Comparison of ENCODE assay signal across 26 cellular contexts in the genomic region with DNA sequence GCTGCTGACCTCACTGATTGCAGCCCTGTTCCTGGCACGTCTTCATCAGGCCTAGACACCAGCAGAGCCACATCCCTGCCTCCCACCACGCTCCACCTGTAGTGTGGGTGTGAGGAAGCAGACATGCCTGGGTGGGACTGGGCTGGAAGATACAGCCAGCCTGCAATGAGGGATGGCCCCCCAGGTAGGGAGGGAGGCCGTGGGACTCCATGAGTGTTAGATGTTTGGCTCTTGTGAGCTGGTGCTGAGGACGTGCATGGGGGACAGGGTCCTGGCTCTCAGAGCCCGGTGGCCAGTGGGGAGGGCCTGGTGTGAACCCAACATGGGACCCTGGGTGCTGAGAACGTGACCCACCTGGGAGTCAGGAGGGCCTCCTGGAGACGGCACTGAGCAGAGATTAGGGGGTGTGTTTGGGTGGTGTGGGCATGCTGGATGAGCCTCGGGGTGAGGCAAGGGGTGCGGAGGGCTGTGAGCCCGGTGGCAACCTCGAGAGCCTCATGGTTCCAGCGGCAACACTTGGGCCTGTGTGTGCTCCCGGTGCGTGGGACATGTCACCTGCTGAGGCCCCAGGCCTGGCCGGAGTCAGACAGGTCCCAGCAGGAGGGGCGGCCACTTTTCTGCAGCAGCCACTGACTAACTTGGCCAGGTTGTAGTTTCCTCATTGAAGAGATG.
DNase-seq lines count a peak whose midpoint lies in the region; ATAC-seq and TF ChIP-seq lines count a peak whose summit lies in the region.
"Had no signal": no experiment of that assay in that cellular context is flagged by ENCODE, and none has a peak within 500 bp of the region (broad histone marks: within the 10 kb centered on the region; RNA-seq: fewer than 3 reads in every experiment).

No MANE protein-coding gene starts in this region.

- intact Hi-C loops in activated CD4-positive, alpha-beta T cell treated with anti-CD3 and anti-CD28 coated beads for 36 hours (cut with DNase I, micrococcal nuclease): no loop called here
- intact Hi-C loops in left colon (cut with DNase I, micrococcal nuclease): no loop called here
- intact Hi-C loops in spleen (cut with DNase I; ENCODE audit: low total_unique reads): no loop called here
- intact Hi-C loops in testis (cut with DNase I; ENCODE audit: low total_unique reads): no loop called here

- H3K36me3 Mint-ChIP-seq in activated CD4-positive, alpha-beta T cell treated with anti-CD3 and anti-CD28 coated beads for 36 hours (ENCODE audit: low read depth): peaks cover 7% of the 10 kb centered on the region
- peaks cover 18% of the 10 kb centered on the region for H3K36me3 Mint-ChIP-seq in endodermal cell (ENCODE audit: low read depth)

- H3K9me3 ChIP-seq in WERI-Rb-1 (ENCODE audit: severe bottlenecking): no peaks in the 10 kb centered on the region
- no peaks in the 10 kb centered on the region for H3K9me3 ChIP-seq in spleen
- no peaks in the 10 kb centered on the region for H3K9me3 ChIP-seq in testis
- no peaks in the 10 kb centered on the region for H3K9me3 ChIP-seq in gastroesophageal sphincter
- H3K9me3 ChIP-seq in endodermal cell (ENCODE audit: control insufficient read depth, low read length): no peaks in the 10 kb centered on the region
- H3K9me3 ChIP-seq: ovary, tibial nerve had no signal

- H3K27ac Mint-ChIP-seq in activated CD4-positive, alpha-beta T cell treated with anti-CD3 and anti-CD28 coated beads for 36 hours: no peak overlapping the region
- H3K27ac Mint-ChIP-seq in endodermal cell: no peak overlapping the region
- H3K27ac Mint-ChIP-seq: activated CD8-positive, alpha-beta T cell treated with anti-CD3 and anti-CD28 coated beads, Interleukin-2, amount 10 ng/mL, durations not matched to agents 7 days and 5 days; CD8-positive, alpha-beta memory T cell; dendritic cell treated with granulocyte-macrophage colony-stimulating factor and Interleukin-4, amounts not matched to agents 40 ng/mL and 50 ng/mL, for 4 days; mesothelial cell of epicardium had no signal

- no peaks in the 10 kb centered on the region for H3K9me3 Mint-ChIP-seq in activated CD4-positive, alpha-beta T cell treated with anti-CD3 and anti-CD28 coated beads for 36 hours (ENCODE audit: low read depth)
- H3K9me3 Mint-ChIP-seq in endodermal cell: no peaks in the 10 kb centered on the region
- H3K9me3 Mint-ChIP-seq: CD8-positive, alpha-beta memory T cell; dendritic cell treated with granulocyte-macrophage colony-stimulating factor and Interleukin-4, amounts not matched to agents 40 ng/mL and 50 ng/mL, for 4 days; mesothelial cell of epicardium; naive thymus-derived CD8-positive, alpha-beta T cell had no signal

- H3K27me3 ChIP-seq in WERI-Rb-1 (ENCODE audit: insufficient read depth, low read depth, severe bottlenecking) (no peaks in the 10 kb centered on the region), spleen (replicated peaks in 1 of 7) (no peaks in the 10 kb centered on the region), testis (no peaks in the 10 kb centered on the region), gastroesophageal sphincter (no peaks in the 10 kb centered on the region), endodermal cell (ENCODE audit: control insufficient read depth, insufficient read depth, low read length, poor library complexity, severe bottlenecking) (no peaks in the 10 kb centered on the region)
- H3K27me3 ChIP-seq: ovary, tibial nerve had no signal

- H3K27ac ChIP-seq in WERI-Rb-1: peak overlapping the region; percentile 93
- H3K27ac ChIP-seq in spleen: no peak overlapping the region
- H3K27ac ChIP-seq in testis: no peak overlapping the region
- no peak overlapping the region for H3K27ac ChIP-seq in gastroesophageal sphincter
- no peak overlapping the region for H3K27ac ChIP-seq in endodermal cell (ENCODE audit: low read depth, low read length)
- H3K27ac ChIP-seq: ovary, tibial nerve had no signal

- no peak for TF ChIP-seq EP300 in gastroesophageal sphincter (IDR thresholded peaks at IDR 0.05)

- CTCF ChIA-PET in activated CD4-positive, alpha-beta T cell treated with anti-CD3 and anti-CD28 coated beads for 36 hours (lab: Charles Lee): no interaction called here

- no peak overlapping the region for H3K4me3 Mint-ChIP-seq in activated CD4-positive, alpha-beta T cell treated with anti-CD3 and anti-CD28 coated beads for 36 hours
- no peak overlapping the region for H3K4me3 Mint-ChIP-seq in endodermal cell
- H3K4me3 Mint-ChIP-seq: activated CD8-positive, alpha-beta T cell treated with anti-CD3 and anti-CD28 coated beads, Interleukin-2, amount 10 ng/mL, durations not matched to agents 7 days and 5 days; CD8-positive, alpha-beta memory T cell; dendritic cell treated with granulocyte-macrophage colony-stimulating factor and Interleukin-4, amounts not matched to agents 40 ng/mL and 50 ng/mL, for 4 days; mesothelial cell of epicardium; naive thymus-derived CD8-positive, alpha-beta T cell had no signal

- H3K4me1 ChIP-seq in spleen (no peaks in the 10 kb centered on the region), testis (no peaks in the 10 kb centered on the region), gastroesophageal sphincter (no peaks in the 10 kb centered on the region), endodermal cell (ENCODE audit: control insufficient read depth, insufficient read depth, low read length) (no peaks in the 10 kb centered on the region)
- H3K4me1 ChIP-seq: tibial nerve had no signal

- no peaks in the 10 kb centered on the region for H3K27me3 Mint-ChIP-seq in activated CD4-positive, alpha-beta T cell treated with anti-CD3 and anti-CD28 coated beads for 36 hours
- no peaks in the 10 kb centered on the region for H3K27me3 Mint-ChIP-seq in endodermal cell (ENCODE audit: insufficient read depth)
- H3K27me3 Mint-ChIP-seq: CD8-positive, alpha-beta memory T cell; dendritic cell treated with granulocyte-macrophage colony-stimulating factor and Interleukin-4, amounts not matched to agents 40 ng/mL and 50 ng/mL, for 4 days; naive thymus-derived CD8-positive, alpha-beta T cell had no signal

- TF ChIP-seq CTCF in WERI-Rb-1 (IDR thresholded peaks at IDR 0.05; ENCODE audit: low read depth, low read length): no peak
- no peak for TF ChIP-seq CTCF in spleen (IDR thresholded peaks at IDR 0.05 in 8 of 11, conservative IDR thresholded peaks at IDR 0.05 in 3 of 11)
- TF ChIP-seq CTCF in testis (IDR thresholded peaks at IDR 0.05): no peak
- TF ChIP-seq CTCF in gastroesophageal sphincter (IDR thresholded peaks at IDR 0.05): no peak
- TF ChIP-seq CTCF in endodermal cell (conservative IDR thresholded peaks at IDR 0.05): no peak

- ATAC-seq in activated CD4-positive, alpha-beta T cell treated with anti-CD3 and anti-CD28 coated beads for 36 hours: no peak
- no peak for ATAC-seq in left colon
- ATAC-seq in gastroesophageal sphincter: no peak
- ATAC-seq: activated CD8-positive, alpha-beta T cell treated with anti-CD3 and anti-CD28 coated beads, Interleukin-2, amount 10 ng/mL, durations not matched to agents 7 days and 5 days; HCT116; naive thymus-derived CD8-positive, alpha-beta T cell had no signal

- POLR2A ChIA-PET in activated CD4-positive, alpha-beta T cell treated with anti-CD3 and anti-CD28 coated beads for 36 hours (lab: Charles Lee): no interaction called here

- peak; percentile 2 for DNase-seq in activated CD4-positive, alpha-beta T cell treated with anti-CD3 and anti-CD28 coated beads for 36 hours
- DNase-seq in activated CD4-positive, alpha-beta T cell treated with anti-CD3 and anti-CD28 coated beads, Interleukin-2, amount 50 U/mL, for 1 hour: no peak
- peak; percentile 8 for DNase-seq in WERI-Rb-1
- DNase-seq in left colon: peak; percentile 2 to 4
- peak; percentile 64 for DNase-seq in spleen
- DNase-seq in testis: no peak
- no peak for DNase-seq in endodermal cell
- DNase-seq: 8988T; activated CD8-positive, alpha-beta T cell treated with anti-CD3 and anti-CD28 coated beads, Interleukin-2, amount 10 ng/mL, durations not matched to agents 7 days and 5 days; activated T-cell treated with anti-CD3 and anti-CD28 coated beads, Interleukin-2, amount 50 U/mL, for 1 hour; amniotic stem cell; DMS153; NCI-H187; NCI-H748 treated with DMSO at 0.1 percent for 48 hours; SHP77; stimulated activated CD4-positive, alpha-beta T cell treated with anti-CD3 and anti-CD28 coated beads, Interleukin-4, amount 100 ng/mL, for 4 hours; stimulated activated naive CD4-positive, alpha-beta T cell treated with Interleukin-2 at 50 U/mL for 16 hours; T1000 had no signal

- H3K36me3 ChIP-seq in WERI-Rb-1 (peaks cover 15% of the 10 kb centered on the region), spleen (peaks cover 0 to 97% (median 59%) of the 10 kb centered on the region in 6 donors), testis (ENCODE audit: low read depth, missing control alignments) (no peaks in the 10 kb centered on the region), gastroesophageal sphincter (peaks cover 0 to 87% of the 10 kb centered on the region in 2 donors), endodermal cell (ENCODE audit: control insufficient read depth, insufficient read depth, low read length) (peaks cover 7% of the 10 kb centered on the region)
- H3K36me3 ChIP-seq: ovary had no signal

- no peak for TF ChIP-seq POLR2A in spleen (IDR thresholded peaks at IDR 0.05)
- TF ChIP-seq POLR2A in testis (IDR thresholded peaks at IDR 0.05): no peak
- no peak for TF ChIP-seq POLR2A in gastroesophageal sphincter (IDR thresholded peaks at IDR 0.05)

- H3K4me3 ChIP-seq in WERI-Rb-1 (ENCODE audit: low read depth, low read length): no peak overlapping the region
- H3K4me3 ChIP-seq in spleen: no peak overlapping the region
- no peak overlapping the region for H3K4me3 ChIP-seq in testis
- H3K4me3 ChIP-seq in gastroesophageal sphincter: no peak overlapping the region
- no peak overlapping the region for H3K4me3 ChIP-seq in endodermal cell (ENCODE audit: low read length)
- H3K4me3 ChIP-seq: ovary, tibial nerve had no signal

- no peaks in the 10 kb centered on the region for H3K4me1 Mint-ChIP-seq in activated CD4-positive, alpha-beta T cell treated with anti-CD3 and anti-CD28 coated beads for 36 hours
- peaks cover 3% of the 10 kb centered on the region for H3K4me1 Mint-ChIP-seq in endodermal cell
- H3K4me1 Mint-ChIP-seq: CD8-positive, alpha-beta memory T cell; mesothelial cell of epicardium; naive thymus-derived CD8-positive, alpha-beta T cell had no signal

- H3K9ac ChIP-seq in endodermal cell (ENCODE audit: extremely low read depth, low read length, poor library complexity, severe bottlenecking): no peak overlapping the region

- 94 to 95% (median 95%) methylated on average over 15 to 16 of the region's 16 CpGs for WGBS in spleen, 5 donors
- 81 to 90% methylated on average over 7 to 16 of the region's 16 CpGs for WGBS in testis, 2 donors
- WGBS in gastroesophageal sphincter (ENCODE audit: low coverage in 1 of 2), 2 donors: 60% methylated on average over 1 of the region's 16 CpGs; no CpG with 5 or more reads in 1 of the 2 donors
- 92 to 96% methylated on average over 9 to 16 of the region's 16 CpGs for WGBS in endodermal cell (ENCODE audit: insufficient coverage in 1 of 2, insufficient read length in 1 of 2), 2 experiments

Comparison
In these comparisons a context has a peak if more than half of its experiments do, and no peak if none do; other contexts are left out.
1. DNase-seq: peak in activated CD4-positive, alpha-beta T cell treated with anti-CD3 and anti-CD28 coated beads for 36 hours (single experiment), WERI-Rb-1 (single experiment), left colon (2 of 2) and spleen (single experiment); none in activated CD4-positive, alpha-beta T cell treated with anti-CD3 and anti-CD28 coated beads, Interleukin-2, amount 50 U/mL, for 1 hour (single experiment), testis (single experiment) and endodermal cell (single experiment).